ENCODE assay signal across 23 cellular contexts in genomic region chr6:166635146-166635545, GRCh38. TPM values are rescaled to one million over a fixed set of nuclear protein-coding genes. Genes with fewer than 3 reads are reported as not detected.
DNase-seq lines count a peak whose midpoint lies in the region; ATAC-seq and TF ChIP-seq lines count a peak whose summit lies in the region.
"Had no signal": no experiment of that assay in that cellular context is flagged by ENCODE, and none has a peak within 500 bp of the region (broad histone marks: within the 10 kb centered on the region; RNA-seq: fewer than 3 reads in every experiment).

No MANE protein-coding gene starts in this region.

- peak overlapping the region in 8 of 11 experiments; percentile 11 to 99 (median 83); a peak in 12 of 22 replicates for H3K4me2 ChIP-seq in BLaER1 treated with 17β-estradiol and CSF1 and Interleukin-3, amounts not matched to agents 10 nM and 100 nM
- no peak overlapping the region for H3K4me2 ChIP-seq in IMR-90 (ENCODE audit: low read depth, low read length)
- H3K4me2 ChIP-seq: A549 had no signal

- peak overlapping the region in 1 of 11 experiments; percentile 45; a peak in 1 of 22 replicates for H3K9ac ChIP-seq in BLaER1 treated with 17β-estradiol and CSF1 and Interleukin-3, amounts not matched to agents 10 nM and 100 nM
- H3K9ac ChIP-seq in IMR-90 (ENCODE audit: low read depth, low read length), result no peak overlapping the region
- no peak overlapping the region for H3K9ac ChIP-seq in endodermal cell (ENCODE audit: extremely low read depth, low read length, poor library complexity, severe bottlenecking)

- H3K4me3 Mint-ChIP-seq in endodermal cell, result no peak overlapping the region
- H3K4me3 Mint-ChIP-seq: CD14-positive monocyte; CD8-positive, alpha-beta memory T cell had no signal

- DNase-seq in IMR-90 (no peak), endodermal cell (peak; percentile 40), psoas muscle (no peak), occipital lobe (lab: John Stamatoyannopoulos, UW) (no peak), AML-193 (lab: John Stamatoyannopoulos, UW) (no peak)
- DNase-seq: CD8-positive, alpha-beta memory T cell; DMS 273 treated with DMSO at 0.1 percent for 48 hours; DND-41; NCI-H1048; NCI-H1417; NCI-H1694; NCI-H2029 treated with DMSO at 0.1 percent for 48 hours; NCI-H2227 treated with DMSO at 0.1 percent for 48 hours; NCI-H510A; NCI-H69; SHP77 treated with DMSO at 0.1 percent for 48 hours had no signal

- POLR2A ChIA-PET in IMR-90 (lab: Charles Lee; ENCODE audit: unreplicated experiment), result no interaction called here

- H3K4me3 ChIP-seq in BLaER1 treated with 17β-estradiol and CSF1 and Interleukin-3, amounts not matched to agents 10 nM and 100 nM, result no peak overlapping the region
- H3K4me3 ChIP-seq in IMR-90 (ENCODE audit: insufficient read depth, low read depth, low read length) (no peak overlapping the region), endodermal cell (ENCODE audit: low read length) (no peak overlapping the region), psoas muscle (no peak overlapping the region)
- H3K4me3 ChIP-seq: A549, HAP-1 had no signal

- H3K79me1 ChIP-seq in IMR-90 (ENCODE audit: low read depth in 1 of 2, low read length in 2 of 2), result no peaks in the 10 kb centered on the region

- in situ Hi-C loops in IMR-90 (cut with MboI; ENCODE audit: low sequenced_read_pairs), result loop anchor here (25.0 kb wide), 1 partner anchor 352 kb away; the partner anchor contains the start of gene CEP43

- H3K18ac ChIP-seq in IMR-90 (ENCODE audit: low read depth, low read length), result no peak overlapping the region

- intact Hi-C loops in IMR-90 (cut with micrococcal nuclease), result no loop called here
- intact Hi-C loops in psoas muscle (cut with DNase I), result loop anchor here in 1 of 2 donors (5.0 kb wide), 1 partner anchor 52 kb away; no protein-coding TSS in a partner anchor

- H3K9me1 ChIP-seq in IMR-90 (ENCODE audit: insufficient read depth, low read length), result no peaks in the 10 kb centered on the region; the same call in 1 of the 2 replicates

- H3K27me3 Mint-ChIP-seq in endodermal cell (ENCODE audit: insufficient read depth), result peaks cover 11% of the 10 kb centered on the region

- dilution Hi-C loops in IMR-90 (cut with HindIII; ENCODE audit: low sequenced_read_pairs, unreplicated experiment), result no loop called here

- H2BK15ac ChIP-seq in IMR-90 (ENCODE audit: low read depth, low read length), result no peak overlapping the region

- H3K4ac ChIP-seq in IMR-90 (ENCODE audit: low read depth, low read length), result no peak overlapping the region

- peaks cover 0 to 9% (median 0%) of the 10 kb centered on the region in 11 experiments; a peak in 6 of 22 replicates for H4K20me1 ChIP-seq in BLaER1 treated with 17β-estradiol and CSF1 and Interleukin-3, amounts not matched to agents 10 nM and 100 nM
- no peaks in the 10 kb centered on the region for H4K20me1 ChIP-seq in IMR-90 (ENCODE audit: insufficient read depth, low read length)

- H3K36me3 Mint-ChIP-seq in endodermal cell (ENCODE audit: low read depth), result no peaks in the 10 kb centered on the region
- H3K36me3 Mint-ChIP-seq: CD14-positive monocyte had no signal

- H2BK20ac ChIP-seq in IMR-90 (ENCODE audit: low read depth, low read length), result no peak overlapping the region

- peak overlapping the region in 1 of 11 experiments; percentile 41; a peak in 2 of 22 replicates for H3K27ac ChIP-seq in BLaER1 treated with 17β-estradiol and CSF1 and Interleukin-3, amounts not matched to agents 10 nM and 100 nM
- H3K27ac ChIP-seq in IMR-90 (ENCODE audit: insufficient read depth, low read length), result no peak overlapping the region
- no peak overlapping the region for H3K27ac ChIP-seq in endodermal cell (ENCODE audit: low read depth, low read length)
- H3K27ac ChIP-seq in psoas muscle, result peak overlapping the region; percentile 46
- H3K27ac ChIP-seq: A549, HL-60, RWPE1 had no signal

- H3K9me3 Mint-ChIP-seq in endodermal cell, result no peaks in the 10 kb centered on the region

- peaks cover 14% of the 10 kb centered on the region for H3K4me1 Mint-ChIP-seq in endodermal cell

- peaks cover 75 to 92% (median 83%) of the 10 kb centered on the region in 10 experiments for H3K4me1 ChIP-seq in BLaER1 treated with 17β-estradiol and CSF1 and Interleukin-3, amounts not matched to agents 10 nM and 100 nM
- H3K4me1 ChIP-seq in IMR-90 (ENCODE audit: control insufficient read depth, insufficient read depth, low read length), result peaks cover 2% of the 10 kb centered on the region; the same call in 1 of the 2 replicates
- H3K4me1 ChIP-seq in endodermal cell (ENCODE audit: control insufficient read depth, insufficient read depth, low read length), result peaks cover 7% of the 10 kb centered on the region
- peaks cover 35% of the 10 kb centered on the region for H3K4me1 ChIP-seq in psoas muscle
- H3K4me1 ChIP-seq: A549, HAP-1 had no signal

- H4K5ac ChIP-seq in IMR-90 (ENCODE audit: low read depth, low read length), result no peak overlapping the region

- ATAC-seq in IMR-90 (ENCODE audit: low read depth), result no peak
- ATAC-seq in psoas muscle, result no peak
- no peak for ATAC-seq in GM18519 (IDR thresholded peaks at IDR 0.05; ENCODE audit: low FRiP score, unreplicated experiment)
- ATAC-seq: A549 had no signal

- no peak overlapping the region for H4K91ac ChIP-seq in IMR-90 (ENCODE audit: insufficient read depth, low read depth, low read length)

- H2AK5ac ChIP-seq in IMR-90 (ENCODE audit: low read depth, low read length), result 0 out of 2 replicates have a peak overlapping the region, but pooled peaks have one; percentile 23

- no peak overlapping the region for H4K8ac ChIP-seq in IMR-90 (ENCODE audit: low read depth in 2 of 2, low read length in 2 of 2)

- 96% methylated on average over 5 of the region's 9 CpGs; no CpG with 5 or more reads in 1 of the 2 experiments for WGBS in IMR-90 (ENCODE audit: extremely low coverage in 2 of 2, insufficient read length in 1 of 2), 2 experiments
- 83 to 85% methylated on average over 3 to 9 of the region's 9 CpGs for WGBS in endodermal cell (ENCODE audit: insufficient coverage in 1 of 2, insufficient read length in 1 of 2), 2 experiments
- 91 to 92% (median 91%) methylated on average over 9 of the region's 9 CpGs for WGBS in psoas muscle, 3 donors

- no peak overlapping the region for H3K23ac ChIP-seq in IMR-90 (ENCODE audit: low read depth, low read length)

- no peak overlapping the region for H2BK120ac ChIP-seq in IMR-90 (ENCODE audit: low read depth, low read length)

- no peaks in the 10 kb centered on the region for H3K36me3 ChIP-seq in BLaER1 treated with 17β-estradiol and CSF1 and Interleukin-3, amounts not matched to agents 10 nM and 100 nM
- H3K36me3 ChIP-seq in IMR-90 (ENCODE audit: control insufficient read depth, insufficient read depth, low read length) (no peaks in the 10 kb centered on the region), endodermal cell (ENCODE audit: control insufficient read depth, insufficient read depth, low read length) (no peaks in the 10 kb centered on the region), psoas muscle (ENCODE audit: insufficient read depth in 1 of 2, low read depth in 1 of 2) (no peaks in the 10 kb centered on the region)
- H3K36me3 ChIP-seq: HAP-1 had no signal

- peaks cover 0 to 6% (median 0%) of the 10 kb centered on the region in 11 experiments; a peak in 6 of 22 replicates for H3K9me3 ChIP-seq in BLaER1 treated with 17β-estradiol and CSF1 and Interleukin-3, amounts not matched to agents 10 nM and 100 nM (replicated peaks in 1 of 11)
- H3K9me3 ChIP-seq in IMR-90 (ENCODE audit: control insufficient read depth, insufficient read depth, low read length) (no peaks in the 10 kb centered on the region), endodermal cell (ENCODE audit: control insufficient read depth, low read length) (no peaks in the 10 kb centered on the region), psoas muscle (no peaks in the 10 kb centered on the region)
- H3K9me3 ChIP-seq: A549, HAP-1 had no signal

- H3K56ac ChIP-seq in IMR-90 (ENCODE audit: extremely low read depth, insufficient read depth, low read length), result no peak overlapping the region

- no peak overlapping the region for H2AK9ac ChIP-seq in IMR-90 (replicated peaks; ENCODE audit: low read depth, low read length, poor library complexity)

- TF ChIP-seq RAD21 in IMR-90 (IDR thresholded peaks at IDR 0.05; ENCODE audit: low read length), result no peak

- CTCF ChIA-PET in IMR-90 (lab: Yijun Ruan, JAX), result no interaction called here

- TF ChIP-seq CTCF in IMR-90 (conservative IDR thresholded peaks at IDR 0.05; ENCODE audit: low read depth, low read length) (no peak), endodermal cell (conservative IDR thresholded peaks at IDR 0.05) (no peak), psoas muscle (IDR thresholded peaks at IDR 0.05) (no peak)

- BruUV-seq in IMR-90 (replicated peaks; lab: Mats Ljungman, UMichigan), result no TSS peak

- no peak overlapping the region for H3K14ac ChIP-seq in IMR-90 (replicated peaks; ENCODE audit: low read depth, low read length)

- peaks cover 0 to 33% (median 0%) of the 10 kb centered on the region in 11 experiments; a peak in 8 of 22 replicates for H3K27me3 ChIP-seq in BLaER1 treated with 17β-estradiol and CSF1 and Interleukin-3, amounts not matched to agents 10 nM and 100 nM
- H3K27me3 ChIP-seq in IMR-90 (ENCODE audit: control insufficient read depth, insufficient read depth, low read length) (peaks cover 9% of the 10 kb centered on the region; the same call in 1 of the 2 replicates), endodermal cell (ENCODE audit: control insufficient read depth, insufficient read depth, low read length, poor library complexity, severe bottlenecking) (peaks cover 12% of the 10 kb centered on the region), psoas muscle (ENCODE audit: insufficient read depth in 3 of 3, low read length in 2 of 3) (no peaks in the 10 kb centered on the region)

- TF ChIP-seq POLR2A in IMR-90 (IDR thresholded peaks at IDR 0.05; ENCODE audit: low read depth, low read length), result no peak

- no peak overlapping the region for H2BK5ac ChIP-seq in IMR-90 (ENCODE audit: low read depth, low read length, poor library complexity, severe bottlenecking)

- no peak overlapping the region for H2AFZ ChIP-seq in IMR-90 (replicated peaks; ENCODE audit: low read length, poor library complexity)

- no peak overlapping the region for H3K27ac Mint-ChIP-seq in endodermal cell
- H3K27ac Mint-ChIP-seq: CD14-positive monocyte; CD8-positive, alpha-beta memory T cell had no signal

RNA-seq across cellular contexts. Expression of gene RPS6KA2, which starts 8.1 kb away (rescaled TPM):
- total RNA-seq in IMR-90 (2012; rRNA removed), result 22.2 and 26.9 TPM in 2 replicates
- 27.6 and 31.3 TPM in 2 replicates for polyA plus RNA-seq in IMR-90 (2012; rRNA removed)
- 22.6 and 41.6 TPM in 2 replicates for polyA plus RNA-seq in IMR-90 (2012; cell fraction: cytosol; rRNA removed)
- 23.6 and 31.1 TPM in 2 replicates for polyA plus RNA-seq in IMR-90 (2012; cell fraction: nucleus; rRNA removed; ENCODE audit: low replicate concordance)
- total RNA-seq in endodermal cell, result 10 to 100 TPM; 17.9 to 23.9 TPM
- polyA plus RNA-seq in endodermal cell (2013, experiment 1 of 2), result 16.7 TPM
- polyA plus RNA-seq in endodermal cell (2013, experiment 2 of 2), result 16.3 TPM
- total RNA-seq in psoas muscle, result 10 to 100 TPM; 14.2 to 40.4 (median 28.4) TPM
- polyA plus RNA-seq in psoas muscle, result 10 to 100 TPM in 1 of 3 donors, 1 to 10 TPM in 2; 7.8 to 26.7 (median 8.0) TPM
- total RNA-seq in occipital lobe, result 18.4 TPM

RNA-seq across cellular contexts. Expression of gene RAMACL, which starts 48.7 kb away (rescaled TPM):
- 0.90 and 1.1 TPM in 2 replicates for total RNA-seq in IMR-90 (2012; rRNA removed)
- 0.17 and 0.46 TPM in 2 replicates for polyA plus RNA-seq in IMR-90 (2012; rRNA removed)
- polyA plus RNA-seq in IMR-90 (2012; cell fraction: cytosol; rRNA removed), result 0.02 and 0.03 TPM in 2 replicates
- polyA plus RNA-seq in IMR-90 (2012; cell fraction: nucleus; rRNA removed; ENCODE audit: low replicate concordance), result 0.17 and 0.94 TPM in 2 replicates
- total RNA-seq in endodermal cell, result 1 to 10 TPM in 1 of 2 donors, under 1 TPM in 1; 0.80 to 2.5 TPM
- polyA plus RNA-seq in endodermal cell (2013, experiment 1 of 2), result 0.11 TPM
- polyA plus RNA-seq in endodermal cell (2013, experiment 2 of 2), result 0.33 TPM
- 1 to 10 TPM in 1 of 4 donors, under 1 TPM in 3; 0.17 to 1.3 (median 0.72) TPM for total RNA-seq in psoas muscle
- polyA plus RNA-seq in psoas muscle, result under 1 TPM; 0.25 to 0.48 (median 0.38) TPM
- 1.2 TPM for total RNA-seq in occipital lobe
